ENCODE assay signal across 9 cellular contexts in genomic region chr2:134137182-134137595, GRCh38.
A peak's percentile ranks its signal among the peaks of the same experiment; 100 is the strongest.
DNase-seq lines count a peak whose midpoint lies in the region; ATAC-seq, FAIRE-seq and TF ChIP-seq lines count a peak whose summit lies in the region.
"Had no signal": no experiment of that assay in that cellular context is flagged by ENCODE, and none has a peak within 500 bp of the region (broad histone marks: within the 10 kb centered on the region; RNA-seq: fewer than 3 reads in every experiment).

No MANE protein-coding gene starts in this region.

- peak overlapping the region; percentile 39 for H2AFZ ChIP-seq in GM12878 (ENCODE audit: control insufficient read depth, low read depth, low read length)

- peak overlapping the region; percentile 80 for H3K4me2 ChIP-seq in GM12878 (ENCODE audit: control insufficient read depth, insufficient read depth)

- H3K36me3 ChIP-seq in GM12878 (ENCODE audit: control insufficient read depth in 2 of 2, insufficient read depth in 2 of 2, low read length in 1 of 2) (peaks cover 8 to 16% of the 10 kb centered on the region in 2 experiments), right lobe of liver (no peaks in the 10 kb centered on the region), WERI-Rb-1 (peaks cover 11% of the 10 kb centered on the region)

- SMC1A ChIA-PET in GM12878 (lab: Charles Lee; ENCODE audit: uncharacterized antibody, unreplicated experiment) = interaction anchor here (1.1 to 4.7 kb wide), 5 partner anchors 9 to 274 kb away, joined by 3 to 18 read pairs (median 4); no protein-coding TSS in a partner anchor

- TF ChIP-seq CTCF in AG10803 (conservative IDR thresholded peaks at IDR 0.05; ENCODE audit: low read length) = no peak
- no peak for TF ChIP-seq CTCF in GM12878 (IDR thresholded peaks at IDR 0.05 in 2 of 3, conservative IDR thresholded peaks at IDR 0.05 in 1 of 3; ENCODE audit: control insufficient read depth in 2 of 3, extremely low read depth in 1 of 3, insufficient read depth in 1 of 3, low read depth in 3 of 3, low read length in 3 of 3)
- no peak for TF ChIP-seq CTCF in right lobe of liver (IDR thresholded peaks at IDR 0.05)
- no peak for TF ChIP-seq CTCF in WERI-Rb-1 (IDR thresholded peaks at IDR 0.05; ENCODE audit: low read depth, low read length)

- BruUV-seq in GM12878 (replicated peaks; lab: Mats Ljungman, UMichigan) = no TSS peak

- 82% methylated on average over 5 of the region's 5 CpGs for WGBS in GM12878 (ENCODE audit: insufficient coverage, insufficient replicate concordance, low lambda C conversion rate, missing lambda C conversion rate)
- 33% methylated on average over 1 of the region's 5 CpGs for WGBS in right lobe of liver (ENCODE audit: insufficient coverage, low coverage, low lambda C conversion rate, missing lambda C conversion rate)

- intact Hi-C loops in GM12878 (cut with micrococcal nuclease; ENCODE audit: unreplicated experiment) = no loop called here
- intact Hi-C loops in right lobe of liver (cut with DNase I) = no loop called here

- H3K9ac ChIP-seq in GM12878 (ENCODE audit: control insufficient read depth, insufficient read depth, low read length) = no peak overlapping the region

- DNase-seq in AG10803 (ENCODE audit: low read depth) = peak; percentile 84
- DNase-seq in HTR-8/SVneo (ENCODE audit: insufficient read length, low spot score) = peak; percentile 62
- DNase-seq in GM12878 (ENCODE audit: low read depth, low spot score) = no peak
- no peak for DNase-seq in right lobe of liver
- no peak for DNase-seq in WERI-Rb-1
- no peak for DNase-seq in NCI-H1930 (lab: John Stamatoyannopoulos, UW)
- DNase-seq in NCI-H1694 treated with DMSO at 0.1 percent for 48 hours (lab: John Stamatoyannopoulos, UW) = no peak

- TF ChIP-seq POLR2A in GM12878 (IDR thresholded peaks at IDR 0.05; ENCODE audit: low read depth, low read length) (no peak), right lobe of liver (IDR thresholded peaks at IDR 0.05) (no peak)

- no peak for TF ChIP-seq EP300 in GM12878 (IDR thresholded peaks at IDR 0.05; ENCODE audit: borderline replicate concordance in 1 of 2, control insufficient read depth in 1 of 2, low read depth in 2 of 2, low read length in 2 of 2)

- H3K4me1 ChIP-seq in GM12878 (ENCODE audit: control insufficient read depth, insufficient read depth, low read length) = peaks cover 20% of the 10 kb centered on the region
- peaks cover 0 to 65% (median 9%) of the 10 kb centered on the region in 4 donors for H3K4me1 ChIP-seq in right lobe of liver

- POLR2A ChIA-PET in GM12878 (lab: Charles Lee) = interaction anchor here (1.0 kb wide), 1 partner anchor 94 kb away, joined by 3 read pairs; no protein-coding TSS in a partner anchor

- H4K20me1 ChIP-seq in GM12878 (ENCODE audit: control insufficient read depth, insufficient read depth) = peaks cover 6% of the 10 kb centered on the region; the same call in 1 of the 2 replicates

- H3K27me3 ChIP-seq in GM12878 (replicated peaks in 1 of 2; ENCODE audit: control insufficient read depth in 2 of 2, insufficient read depth in 2 of 2, low read length in 1 of 2) (no peaks in the 10 kb centered on the region), right lobe of liver (no peaks in the 10 kb centered on the region), WERI-Rb-1 (ENCODE audit: insufficient read depth, low read depth, severe bottlenecking) (no peaks in the 10 kb centered on the region)

- H3K4me3 ChIP-seq in AG10803 (ENCODE audit: low read length) = peak overlapping the region; percentile 42
- H3K4me3 ChIP-seq in GM12878 = peak overlapping the region; percentile 14; the same call in 1 of the 2 replicates
- no peak overlapping the region for H3K4me3 ChIP-seq in right lobe of liver
- no peak overlapping the region for H3K4me3 ChIP-seq in WERI-Rb-1 (ENCODE audit: low read depth, low read length)

- FAIRE-seq in HTR-8/SVneo (lab: Jason Lieb, UNC) (no peak), GM12878 (lab: Jason Lieb, UNC) (no peak)
- FAIRE-seq: GM18507 had no signal

- ATAC-seq in GM12878 (peak; percentile 48), right lobe of liver (peak; percentile 12 to 46 (median 34)), GM18520 (IDR thresholded peaks at IDR 0.05; ENCODE audit: unreplicated experiment) (no peak)

- H3K79me2 ChIP-seq in GM12878 (ENCODE audit: control insufficient read depth, insufficient read depth, low read length) = peaks cover 87% of the 10 kb centered on the region

- CTCF ChIA-PET in GM12878 (lab: Yijun Ruan, JAX) = interaction anchor here (0.8 to 1.3 kb wide), 5 partner anchors 9 to 109 kb away, joined by 3 to 7 read pairs (median 3); no protein-coding TSS in a partner anchor

- no peaks in the 10 kb centered on the region for H3K9me3 ChIP-seq in GM12878 (replicated peaks; ENCODE audit: control insufficient read depth, insufficient read depth, low read length)
- no peaks in the 10 kb centered on the region for H3K9me3 ChIP-seq in right lobe of liver
- H3K9me3 ChIP-seq in WERI-Rb-1 (ENCODE audit: severe bottlenecking) = no peaks in the 10 kb centered on the region

- in situ Hi-C loops in GM12878 (cut with MboI) = no loop called here

- no peak for TF ChIP-seq RAD21 in GM12878 (IDR thresholded peaks at IDR 0.05; ENCODE audit: insufficient read depth, low read depth, low read length)

- RAD21 ChIA-PET in GM12878 (lab: Charles Lee; ENCODE audit: unreplicated experiment) = interaction anchor here (1.0 to 1.1 kb wide), 2 partner anchors 17 to 18 kb away, joined by 3 to 5 read pairs; no protein-coding TSS in a partner anchor

- H3K27ac ChIP-seq in GM12878 (ENCODE audit: control insufficient read depth, insufficient read depth) (peak overlapping the region; percentile 54), right lobe of liver (peak overlapping the region in 2 of 3 donors; percentile 23 to 30), WERI-Rb-1 (no peak overlapping the region)

TF ChIP-seq in GM12878, 131 proteins besides CTCF, POLR2A, EP300 and RAD21:
- TF ChIP-seq EED (IDR thresholded peaks at IDR 0.05; ENCODE audit: low read depth) (0 out of 2 replicates have a peak, but pooled peaks have one; percentile 22), BCL11A (IDR thresholded peaks at IDR 0.05; ENCODE audit: low read depth, low read length) (no peak), SPI1 (IDR thresholded peaks at IDR 0.05; ENCODE audit: borderline replicate concordance, insufficient read depth, low read depth, low read length) (peak; percentile 36; the same call in 1 of the 2 replicates), ZBED1 (IDR thresholded peaks at IDR 0.05; ENCODE audit: borderline replicate concordance) (no peak)
- TF ChIP-seq, protein P1, sequence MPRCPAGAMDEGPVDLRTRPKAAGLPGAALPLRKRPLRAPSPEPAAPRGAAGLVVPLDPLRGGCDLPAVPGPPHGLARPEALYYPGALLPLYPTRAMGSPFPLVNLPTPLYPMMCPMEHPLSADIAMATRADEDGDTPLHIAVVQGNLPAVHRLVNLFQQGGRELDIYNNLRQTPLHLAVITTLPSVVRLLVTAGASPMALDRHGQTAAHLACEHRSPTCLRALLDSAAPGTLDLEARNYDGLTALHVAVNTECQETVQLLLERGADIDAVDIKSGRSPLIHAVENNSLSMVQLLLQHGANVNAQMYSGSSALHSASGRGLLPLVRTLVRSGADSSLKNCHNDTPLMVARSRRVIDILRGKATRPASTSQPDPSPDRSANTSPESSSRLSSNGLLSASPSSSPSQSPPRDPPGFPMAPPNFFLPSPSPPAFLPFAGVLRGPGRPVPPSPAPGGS (IDR thresholded peaks at IDR 0.05; ENCODE audit: borderline replicate concordance, insufficient read depth, low read depth, low read length, poor library complexity, severe bottlenecking) = no peak
- TF ChIP-seq, protein P2, sequence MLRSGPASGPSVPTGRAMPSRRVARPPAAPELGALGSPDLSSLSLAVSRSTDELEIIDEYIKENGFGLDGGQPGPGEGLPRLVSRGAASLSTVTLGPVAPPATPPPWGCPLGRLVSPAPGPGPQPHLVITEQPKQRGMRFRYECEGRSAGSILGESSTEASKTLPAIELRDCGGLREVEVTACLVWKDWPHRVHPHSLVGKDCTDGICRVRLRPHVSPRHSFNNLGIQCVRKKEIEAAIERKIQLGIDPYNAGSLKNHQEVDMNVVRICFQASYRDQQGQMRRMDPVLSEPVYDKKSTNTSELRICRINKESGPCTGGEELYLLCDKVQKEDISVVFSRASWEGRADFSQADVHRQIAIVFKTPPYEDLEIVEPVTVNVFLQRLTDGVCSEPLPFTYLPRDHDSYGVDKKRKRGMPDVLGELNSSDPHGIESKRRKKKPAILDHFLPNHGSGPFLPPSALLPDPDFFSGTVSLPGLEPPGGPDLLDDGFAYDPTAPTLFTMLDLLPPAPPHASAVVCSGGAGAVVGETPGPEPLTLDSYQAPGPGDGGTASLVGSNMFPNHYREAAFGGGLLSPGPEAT (IDR thresholded peaks at IDR 0.05; ENCODE audit: low read depth) = no peak

Comparison
In these comparisons a context has a peak if more than half of its experiments do, and no peak if none do; other contexts are left out.
1. DNase-seq: peak in AG10803 (single experiment) and HTR-8/SVneo (single experiment); none in GM12878 (single experiment), right lobe of liver (0 of 3), WERI-Rb-1 (single experiment), NCI-H1930 (0 of 2) and NCI-H1694 treated with DMSO at 0.1 percent for 48 hours (single experiment).
2. H3K4me3 ChIP-seq: peak in AG10803 (single experiment) and GM12878 (single experiment); none in right lobe of liver (0 of 3) and WERI-Rb-1 (single experiment).